ENCODE assay signal across 37 cellular contexts in genomic region chr4:163179207-163179606, GRCh38.
"Had no signal": no experiment of that assay in that cellular context is flagged by ENCODE, and none has a peak within 500 bp of the region (broad histone marks: within the 10 kb centered on the region; RNA-seq: fewer than 3 reads in every experiment).

No MANE protein-coding gene starts in this region.

- H3K4me3 ChIP-seq: adrenal gland, ascending aorta, body of pancreas, cardiac muscle cell had no signal

- H3K9me3 Mint-ChIP-seq: activated naive CD4-positive, alpha-beta T cell treated with anti-CD3 and anti-CD28 coated beads for 36 hours; activated naive CD4-positive, alpha-beta T cell treated with anti-CD3 and anti-CD28 coated beads, Interleukin-2, amount 10 ng/mL, durations not matched to agents 7 days and 5 days; activated naive CD4-positive, alpha-beta T cell treated with anti-CD3 and anti-CD28 coated beads, Interleukin-2, amount 50 U/mL, for 24 hours; activated naive CD4-positive, alpha-beta T cell treated with anti-CD3 and anti-CD28 coated beads, Interleukin-2, amount 50 U/mL, for 72 hours; activated naive CD8-positive, alpha-beta T cell treated with anti-CD3 and anti-CD28 coated beads for 36 hours; activated naive CD8-positive, alpha-beta T cell treated with anti-CD3 and anti-CD28 coated beads, Interleukin-2, amount 10 ng/mL, durations not matched to agents 7 days and 5 days; activated T-cell treated with anti-CD3 and anti-CD28 coated beads, Interleukin-2, amount 50 U/mL, for 24 hours; activated T-cell treated with anti-CD3 and anti-CD28 coated beads, Interleukin-2, amount 50 U/mL, for 4 hours; activated T-cell treated with anti-CD3 and anti-CD28 coated beads, Interleukin-2, amount 50 U/mL, for 72 hours; activated T-helper 1 cell treated with anti-CD3 and anti-CD28 coated beads, Interleukin-12 subunit alpha, Interleukin-12 subunit beta, Interleukin-2, Interleukin-4 antibody, amounts not matched to agents 30 ng/mL and 10 ng/mL and 1 ng/mL, durations not matched to agents 14 hours and 24 hours and 36 hours; activated T-helper 17 cell treated with anti-CD3 and anti-CD28 coated beads, Interleukin-2, amount 50 U/mL, for 72 hours; activated T-helper 2 cell treated with anti-CD3 and anti-CD28 coated beads, Interferon-gamma antibody, Interleukin-2, Interleukin-4, amounts not matched to agents 10 μg/mL and 5 μg/mL and 100 μg/mL, durations not matched to agents 14 hours and 24 hours and 36 hours; brain; central memory CD8-positive, alpha-beta T cell had no signal

- ATAC-seq: activated naive CD4-positive, alpha-beta T cell treated with anti-CD3 and anti-CD28 coated beads, Interleukin-2, amount 50 U/mL, for 72 hours; activated T-cell treated with anti-CD3 and anti-CD28 coated beads, Interleukin-2, amount 50 U/mL, for 4 hours; activated T-cell treated with anti-CD3 and anti-CD28 coated beads, Interleukin-2, amount 50 U/mL, for 72 hours; activated T-helper 17 cell treated with anti-CD3 and anti-CD28 coated beads, Interleukin-2, amount 50 U/mL, for 72 hours; body of pancreas had no signal

- H3K27ac Mint-ChIP-seq: activated naive CD4-positive, alpha-beta T cell treated with anti-CD3 and anti-CD28 coated beads for 36 hours; activated naive CD4-positive, alpha-beta T cell treated with anti-CD3 and anti-CD28 coated beads, Interleukin-2, amount 10 ng/mL, durations not matched to agents 7 days and 5 days; activated naive CD4-positive, alpha-beta T cell treated with anti-CD3 and anti-CD28 coated beads, Interleukin-2, amount 50 U/mL, for 24 hours; activated naive CD4-positive, alpha-beta T cell treated with anti-CD3 and anti-CD28 coated beads, Interleukin-2, amount 50 U/mL, for 72 hours; activated naive CD8-positive, alpha-beta T cell; activated naive CD8-positive, alpha-beta T cell treated with anti-CD3 and anti-CD28 coated beads for 36 hours; activated naive CD8-positive, alpha-beta T cell treated with anti-CD3 and anti-CD28 coated beads, Interleukin-2, amount 10 ng/mL, durations not matched to agents 7 days and 5 days; activated T-cell treated with anti-CD3 and anti-CD28 coated beads, Interleukin-2, amount 50 U/mL, for 24 hours; activated T-cell treated with anti-CD3 and anti-CD28 coated beads, Interleukin-2, amount 50 U/mL, for 72 hours; activated T-helper 1 cell treated with anti-CD3 and anti-CD28 coated beads, Interleukin-12 subunit alpha, Interleukin-12 subunit beta, Interleukin-2, Interleukin-4 antibody, amounts not matched to agents 30 ng/mL and 10 ng/mL and 1 ng/mL, durations not matched to agents 14 hours and 24 hours and 36 hours; activated T-helper 17 cell treated with anti-CD3 and anti-CD28 coated beads, Interleukin-2, amount 50 U/mL, for 72 hours; activated T-helper 2 cell treated with anti-CD3 and anti-CD28 coated beads, Interferon-gamma antibody, Interleukin-2, Interleukin-4, amounts not matched to agents 10 μg/mL and 5 μg/mL and 100 μg/mL, durations not matched to agents 14 hours and 24 hours and 36 hours had no signal

- H3K4me1 ChIP-seq: adrenal gland, ascending aorta, body of pancreas had no signal

- DNase-seq: activated effector memory CD4-positive, alpha-beta T cell treated with anti-CD3 and anti-CD28 coated beads, Interleukin-2, amount 50 U/mL, for 16 hours; activated effector memory CD4-positive, alpha-beta T cell treated with Interleukin-2 at 50 U/mL for 16 hours; activated gamma-delta T cell; activated gamma-delta T cell treated with Interleukin-2 at 50 U/mL for 16 hours; activated naive CD4-positive, alpha-beta T cell; activated naive CD4-positive, alpha-beta T cell treated with anti-CD3 and anti-CD28 coated beads for 36 hours; activated naive CD4-positive, alpha-beta T cell treated with anti-CD3 and anti-CD28 coated beads, Interleukin-2, amount 10 ng/mL, durations not matched to agents 7 days and 5 days; activated naive CD4-positive, alpha-beta T cell treated with anti-CD3 and anti-CD28 coated beads, Interleukin-2, amount 50 U/mL, for 16 hours; activated naive CD4-positive, alpha-beta T cell treated with Interleukin-2 at 50 U/mL for 16 hours; activated naive CD8-positive, alpha-beta T cell treated with anti-CD3 and anti-CD28 coated beads for 36 hours; activated naive CD8-positive, alpha-beta T cell treated with anti-CD3 and anti-CD28 coated beads, Interleukin-2, amount 10 ng/mL, durations not matched to agents 7 days and 5 days; activated T-cell treated with anti-CD3 and anti-CD28 coated beads for 4 hours; activated T-cell treated with anti-CD3 and anti-CD28 coated beads, Interleukin-2, amount 50 U/mL, for 1 hour; activated T-cell treated with anti-CD3 and anti-CD28 coated beads, Interleukin-2, amount 50 U/mL, for 24 hours; activated T-cell treated with anti-CD3 and anti-CD28 coated beads, Interleukin-2, amount 50 U/mL, for 4 hours; activated T-cell treated with anti-CD3 and anti-CD28 coated beads, Interleukin-2, amount 50 U/mL, for 48 hours; activated T-cell treated with anti-CD3 and anti-CD28 coated beads, Interleukin-2, amount 50 U/mL, for 72 hours; adrenal gland; amniotic stem cell; amygdala; anterior cingulate cortex; aorta; body of pancreas; brain microvascular endothelial cell; caudate nucleus; central memory CD4-positive, alpha-beta T cell; cerebellar nuclear complex had no signal

- H3K27ac ChIP-seq: adrenal gland, ascending aorta, body of pancreas, brain microvascular endothelial cell had no signal

- H3K9me3 ChIP-seq: adrenal gland, ascending aorta, body of pancreas had no signal

- H3K36me3 ChIP-seq: adrenal gland, ascending aorta, brain microvascular endothelial cell, cardiac muscle cell had no signal

- H3K27me3 ChIP-seq: adrenal gland, ascending aorta, body of pancreas, brain microvascular endothelial cell, cardiac muscle cell had no signal

- H3K36me3 Mint-ChIP-seq: activated naive CD4-positive, alpha-beta T cell treated with anti-CD3 and anti-CD28 coated beads, Interleukin-2, amount 10 ng/mL, durations not matched to agents 7 days and 5 days; activated naive CD4-positive, alpha-beta T cell treated with anti-CD3 and anti-CD28 coated beads, Interleukin-2, amount 50 U/mL, for 24 hours; activated naive CD4-positive, alpha-beta T cell treated with anti-CD3 and anti-CD28 coated beads, Interleukin-2, amount 50 U/mL, for 72 hours; activated naive CD8-positive, alpha-beta T cell; activated naive CD8-positive, alpha-beta T cell treated with anti-CD3 and anti-CD28 coated beads for 36 hours; activated naive CD8-positive, alpha-beta T cell treated with anti-CD3 and anti-CD28 coated beads, Interleukin-2, amount 10 ng/mL, durations not matched to agents 7 days and 5 days; brain had no signal

- H3K4me3 Mint-ChIP-seq: activated naive CD4-positive, alpha-beta T cell treated with anti-CD3 and anti-CD28 coated beads for 36 hours; activated naive CD4-positive, alpha-beta T cell treated with anti-CD3 and anti-CD28 coated beads, Interleukin-2, amount 10 ng/mL, durations not matched to agents 7 days and 5 days; activated naive CD4-positive, alpha-beta T cell treated with anti-CD3 and anti-CD28 coated beads, Interleukin-2, amount 50 U/mL, for 24 hours; activated naive CD8-positive, alpha-beta T cell; activated naive CD8-positive, alpha-beta T cell treated with anti-CD3 and anti-CD28 coated beads for 36 hours; activated naive CD8-positive, alpha-beta T cell treated with anti-CD3 and anti-CD28 coated beads, Interleukin-2, amount 10 ng/mL, durations not matched to agents 7 days and 5 days; activated T-cell treated with anti-CD3 and anti-CD28 coated beads, Interleukin-2, amount 50 U/mL, for 24 hours; activated T-cell treated with anti-CD3 and anti-CD28 coated beads, Interleukin-2, amount 50 U/mL, for 4 hours; activated T-cell treated with anti-CD3 and anti-CD28 coated beads, Interleukin-2, amount 50 U/mL, for 72 hours; activated T-helper 1 cell treated with anti-CD3 and anti-CD28 coated beads, Interleukin-12 subunit alpha, Interleukin-12 subunit beta, Interleukin-2, Interleukin-4 antibody, amounts not matched to agents 30 ng/mL and 10 ng/mL and 1 ng/mL, durations not matched to agents 14 hours and 24 hours and 36 hours; activated T-helper 17 cell treated with anti-CD3 and anti-CD28 coated beads, Interleukin-2, amount 50 U/mL, for 72 hours; brain; central memory CD8-positive, alpha-beta T cell had no signal

- H3K4me1 Mint-ChIP-seq: activated naive CD4-positive, alpha-beta T cell treated with anti-CD3 and anti-CD28 coated beads, Interleukin-2, amount 10 ng/mL, durations not matched to agents 7 days and 5 days; activated naive CD4-positive, alpha-beta T cell treated with anti-CD3 and anti-CD28 coated beads, Interleukin-2, amount 50 U/mL, for 24 hours; activated naive CD8-positive, alpha-beta T cell treated with anti-CD3 and anti-CD28 coated beads for 36 hours; activated naive CD8-positive, alpha-beta T cell treated with anti-CD3 and anti-CD28 coated beads, Interleukin-2, amount 10 ng/mL, durations not matched to agents 7 days and 5 days; activated T-helper 17 cell treated with anti-CD3 and anti-CD28 coated beads, Interleukin-2, amount 50 U/mL, for 72 hours; brain had no signal
